ENCODE assay signal across 17 cellular contexts in genomic region chr21:17915976-17916375, GRCh38.
"Had no signal": no experiment of that assay in that cellular context is flagged by ENCODE, and none has a peak within 500 bp of the region (broad histone marks: within the 10 kb centered on the region; RNA-seq: fewer than 3 reads in every experiment).

No MANE protein-coding gene starts in this region.

- H3K27ac ChIP-seq: heart right ventricle, skin epidermis, thoracic aorta had no signal

- H3K4me3 ChIP-seq: heart right ventricle, mucosa of descending colon, skin epidermis, thoracic aorta had no signal

- H3K4me1 ChIP-seq: heart right ventricle had no signal

- ATAC-seq: esophagus mucosa; heart right ventricle; mucosa of descending colon; naive thymus-derived CD8-positive, alpha-beta T cell; sciatic nerve; stimulated activated naive B cell treated with anti-CD40 and anti-IgM and Interleukin-4, amounts not matched to agents 10 μg/mL and 1 μg/mL and 100 μg/mL, for 72 hours; stimulated activated naive CD8-positive, alpha-beta T cell treated with anti-CD3 and anti-CD28 coated beads, Interleukin-15, amount 100 ng/mL, for 72 hours had no signal

- DNase-seq: effector memory CD4-positive, alpha-beta T cell; heart right ventricle; hypothalamus; kidney glomerular epithelial cell; mucosa of descending colon; naive thymus-derived CD8-positive, alpha-beta T cell; posterior cingulate gyrus; stimulated activated CD4-positive, alpha-beta T cell treated with anti-CD3 and anti-CD28 coated beads, Interleukin-2, amount 100 ng/mL, for 24 hours; stimulated activated CD4-positive, alpha-beta T cell treated with anti-CD3 and anti-CD28 coated beads, Interleukin-4, amount 100 ng/mL, for 4 hours; stimulated activated naive B cell treated with anti-CD40 and anti-IgM and Interleukin-4, amounts not matched to agents 10 μg/mL and 1 μg/mL and 100 μg/mL, for 72 hours; stimulated activated naive CD8-positive, alpha-beta T cell treated with anti-CD3 and anti-CD28 coated beads, Interleukin-15, amount 100 ng/mL, for 72 hours; substantia nigra; trophoblast cell had no signal

- H3K36me3 ChIP-seq: heart right ventricle, thoracic aorta had no signal
